10 cellular contexts compared by ENCODE assay signal in genomic region chr5:157290156-157290980, GRCh38. TPM values are rescaled to one million over a fixed set of nuclear protein-coding genes. Genes with fewer than 3 reads are reported as not detected.
DNase-seq lines count a peak whose midpoint lies in the region; ATAC-seq and TF ChIP-seq lines count a peak whose summit lies in the region.
"Had no signal": no experiment of that assay in that cellular context is flagged by ENCODE, and none has a peak within 500 bp of the region (broad histone marks: within the 10 kb centered on the region; RNA-seq: fewer than 3 reads in every experiment).

No MANE protein-coding gene starts in this region.

- peaks cover 64% of the 10 kb centered on the region for H3K4me1 Mint-ChIP-seq in activated naive CD4-positive, alpha-beta T cell treated with anti-CD3 and anti-CD28 coated beads, Interleukin-2, amount 10 ng/mL, durations not matched to agents 7 days and 5 days
- H3K4me1 Mint-ChIP-seq in stimulated activated effector memory CD8-positive, alpha-beta T cell treated with anti-CD3 and anti-CD28 coated beads, Interleukin-12 subunit alpha, Interleukin-12 subunit beta, amount 100 ng/mL, for 72 hours, result peaks cover 55% of the 10 kb centered on the region
- H3K4me1 Mint-ChIP-seq in type B pancreatic cell (ENCODE audit: unreplicated experiment), result peaks cover 10% of the 10 kb centered on the region

- CTCF ChIA-PET in activated naive CD4-positive, alpha-beta T cell treated with anti-CD3 and anti-CD28 coated beads, Interleukin-2, amount 10 ng/mL, durations not matched to agents 7 days and 5 days (lab: Charles Lee), result no interaction called here

- no peaks in the 10 kb centered on the region for H3K9me3 ChIP-seq in SJSA1 (replicated peaks)

- no peak overlapping the region for H3K4me3 Mint-ChIP-seq in activated naive CD4-positive, alpha-beta T cell treated with anti-CD3 and anti-CD28 coated beads, Interleukin-2, amount 10 ng/mL, durations not matched to agents 7 days and 5 days
- H3K4me3 Mint-ChIP-seq in stimulated activated effector memory CD8-positive, alpha-beta T cell treated with anti-CD3 and anti-CD28 coated beads, Interleukin-12 subunit alpha, Interleukin-12 subunit beta, amount 100 ng/mL, for 72 hours, result no peak overlapping the region
- no peak overlapping the region for H3K4me3 Mint-ChIP-seq in type B pancreatic cell
- H3K4me3 Mint-ChIP-seq: CD14-positive monocyte had no signal

- no peak overlapping the region for H3K4me3 ChIP-seq in SJSA1
- H3K4me3 ChIP-seq in fibroblast of mammary gland (ENCODE audit: control insufficient read depth, low read depth, low read length), result no peak overlapping the region

- no peaks in the 10 kb centered on the region for H3K9me3 Mint-ChIP-seq in activated naive CD4-positive, alpha-beta T cell treated with anti-CD3 and anti-CD28 coated beads, Interleukin-2, amount 10 ng/mL, durations not matched to agents 7 days and 5 days
- no peaks in the 10 kb centered on the region for H3K9me3 Mint-ChIP-seq in stimulated activated effector memory CD8-positive, alpha-beta T cell treated with anti-CD3 and anti-CD28 coated beads, Interleukin-12 subunit alpha, Interleukin-12 subunit beta, amount 100 ng/mL, for 72 hours
- no peaks in the 10 kb centered on the region for H3K9me3 Mint-ChIP-seq in type B pancreatic cell

- H3K27ac ChIP-seq in SJSA1, result no peak overlapping the region; the same call in 1 of the 2 replicates

- DNase-seq in activated naive CD4-positive, alpha-beta T cell treated with anti-CD3 and anti-CD28 coated beads, Interleukin-2, amount 10 ng/mL, durations not matched to agents 7 days and 5 days, result no peak
- DNase-seq in activated naive CD4-positive, alpha-beta T cell treated with Interleukin-2 at 50 U/mL for 16 hours, result no peak
- DNase-seq in SJSA1 (ENCODE audit: low read depth in 1 of 2, low spot score in 2 of 2) (peak; percentile 78 to 86), fibroblast of mammary gland (ENCODE audit: low read depth) (peak; percentile 65), type B pancreatic cell (ENCODE audit: extremely low spot score, unreplicated experiment) (no peak)
- DNase-seq in stimulated activated effector memory CD8-positive, alpha-beta T cell treated with anti-CD3 and anti-CD28 coated beads, Interleukin-12 subunit alpha, Interleukin-12 subunit beta, amount 100 ng/mL, for 72 hours (ENCODE audit: low spot score in 2 of 2), result no peak
- DNase-seq in stimulated activated naive CD4-positive, alpha-beta T cell treated with Interleukin-2 at 50 U/mL for 16 hours (lab: John Stamatoyannopoulos, UW), result no peak
- DNase-seq: effector CD4-positive, alpha-beta T cell had no signal

- peak overlapping the region; percentile 61 for H3K27ac Mint-ChIP-seq in activated naive CD4-positive, alpha-beta T cell treated with anti-CD3 and anti-CD28 coated beads, Interleukin-2, amount 10 ng/mL, durations not matched to agents 7 days and 5 days
- peak overlapping the region; percentile 71 for H3K27ac Mint-ChIP-seq in stimulated activated effector memory CD8-positive, alpha-beta T cell treated with anti-CD3 and anti-CD28 coated beads, Interleukin-12 subunit alpha, Interleukin-12 subunit beta, amount 100 ng/mL, for 72 hours
- H3K27ac Mint-ChIP-seq in type B pancreatic cell, result no peak overlapping the region

- H3K27me3 Mint-ChIP-seq in activated naive CD4-positive, alpha-beta T cell treated with anti-CD3 and anti-CD28 coated beads, Interleukin-2, amount 10 ng/mL, durations not matched to agents 7 days and 5 days, result no peaks in the 10 kb centered on the region
- no peaks in the 10 kb centered on the region for H3K27me3 Mint-ChIP-seq in type B pancreatic cell

- H3K27me3 ChIP-seq in SJSA1 (replicated peaks), result no peaks in the 10 kb centered on the region

- no peaks in the 10 kb centered on the region for H3K36me3 ChIP-seq in SJSA1

- H3K36me3 Mint-ChIP-seq in activated naive CD4-positive, alpha-beta T cell treated with anti-CD3 and anti-CD28 coated beads, Interleukin-2, amount 10 ng/mL, durations not matched to agents 7 days and 5 days, result peaks cover 77% of the 10 kb centered on the region
- peaks cover 98% of the 10 kb centered on the region for H3K36me3 Mint-ChIP-seq in stimulated activated effector memory CD8-positive, alpha-beta T cell treated with anti-CD3 and anti-CD28 coated beads, Interleukin-12 subunit alpha, Interleukin-12 subunit beta, amount 100 ng/mL, for 72 hours
- H3K36me3 Mint-ChIP-seq in type B pancreatic cell, result peaks cover 13% of the 10 kb centered on the region

- no peak for TF ChIP-seq CTCF in fibroblast of mammary gland (conservative IDR thresholded peaks at IDR 0.05; ENCODE audit: control insufficient read depth, insufficient read depth, low read depth, low read length)
- TF ChIP-seq CTCF in type B pancreatic cell (conservative IDR thresholded peaks at IDR 0.05), result no peak

- ATAC-seq in stimulated activated effector memory CD8-positive, alpha-beta T cell treated with anti-CD3 and anti-CD28 coated beads, Interleukin-12 subunit alpha, Interleukin-12 subunit beta, amount 100 ng/mL, for 72 hours, result peak; percentile 51
- no peak for ATAC-seq in GM19452 (IDR thresholded peaks at IDR 0.05; ENCODE audit: unreplicated experiment)

- H3K4me1 ChIP-seq in SJSA1 (replicated peaks), result peaks cover 16% of the 10 kb centered on the region

RNA-seq across cellular contexts. Expression of gene CYFIP2, which starts 24.4 kb away (rescaled TPM):
- 0.06 and 4.1 TPM in 2 replicates for total RNA-seq in SJSA1 (2014; rRNA removed; shearing (Covaris generic))
- total RNA-seq in type B pancreatic cell (ENCODE audit: low replicate concordance), result 59.4 and 61.4 TPM in 2 replicates

Comparison
In these comparisons a context has a peak if more than half of its experiments do, and no peak if none do; other contexts are left out.
1. DNase-seq: peak in SJSA1 (2 of 2) and fibroblast of mammary gland (single experiment); none in activated naive CD4-positive, alpha-beta T cell treated with anti-CD3 and anti-CD28 coated beads, Interleukin-2, amount 10 ng/mL, durations not matched to agents 7 days and 5 days (single experiment), activated naive CD4-positive, alpha-beta T cell treated with Interleukin-2 at 50 U/mL for 16 hours (single experiment), stimulated activated effector memory CD8-positive, alpha-beta T cell treated with anti-CD3 and anti-CD28 coated beads, Interleukin-12 subunit alpha, Interleukin-12 subunit beta, amount 100 ng/mL, for 72 hours (0 of 2), type B pancreatic cell (single experiment) and stimulated activated naive CD4-positive, alpha-beta T cell treated with Interleukin-2 at 50 U/mL for 16 hours (single experiment).
2. RNA of gene CYFIP2, which starts 24.4 kb away (total RNA-seq): 59.4 to 61.4 TPM in type B pancreatic cell; 0.06 to 4.1 TPM in SJSA1; every median in the first group is over 10 times any median in the second.